In genomic region chr6:45532626-45533258, GRCh38 we compare ENCODE assay signal across 13 cellular contexts.
A peak's percentile ranks its signal among the peaks of the same experiment; 100 is the strongest.
DNase-seq lines count a peak whose midpoint lies in the region; ATAC-seq and TF ChIP-seq lines count a peak whose summit lies in the region.
"Had no signal": no experiment of that assay in that cellular context is flagged by ENCODE, and none has a peak within 500 bp of the region (broad histone marks: within the 10 kb centered on the region; RNA-seq: fewer than 3 reads in every experiment).

No MANE protein-coding gene starts in this region.

- TF ChIP-seq CTCF in choroid plexus epithelial cell (conservative IDR thresholded peaks at IDR 0.05; ENCODE audit: low read depth, low read length) = no peak
- no peak for TF ChIP-seq CTCF in lower lobe of right lung (IDR thresholded peaks at IDR 0.05)
- no peak for TF ChIP-seq CTCF in thoracic aorta (IDR thresholded peaks at IDR 0.05)

- no peaks in the 10 kb centered on the region for H3K4me1 ChIP-seq in lower lobe of right lung
- H3K4me1 ChIP-seq in thoracic aorta (ENCODE audit: control insufficient read depth in 1 of 2, low read depth in 2 of 2) = no peaks in the 10 kb centered on the region
- H3K4me1 ChIP-seq: pancreas had no signal

- H3K27ac ChIP-seq in lower lobe of right lung (peak overlapping the region; percentile 7), thoracic aorta (no peak overlapping the region)
- H3K27ac ChIP-seq: pancreas had no signal

- DNase-seq in NCI-H748 (lab: John Stamatoyannopoulos, UW; ENCODE audit: unreplicated experiment) = peak; percentile 50
- no peak for DNase-seq in NCI-H748 treated with DMSO at 0.1 percent for 48 hours (lab: John Stamatoyannopoulos, UW)
- peak; percentile 79 for DNase-seq in choroid plexus epithelial cell (ENCODE audit: low read depth)
- no peak for DNase-seq in lower lobe of right lung
- no peak for DNase-seq in thoracic aorta (ENCODE audit: low spot score)
- no peak for DNase-seq in occipital lobe (lab: John Stamatoyannopoulos, UW)
- no peak for DNase-seq in NCI-H510A (lab: John Stamatoyannopoulos, UW)
- DNase-seq: activated effector memory CD4-positive, alpha-beta T cell treated with anti-CD3 and anti-CD28 coated beads, Interleukin-2, amount 50 U/mL, for 16 hours; effector CD4-positive, alpha-beta T cell; NCI-H187; pancreas had no signal

- peak overlapping the region; percentile 3 for H3K4me3 ChIP-seq in choroid plexus epithelial cell (ENCODE audit: low read depth, low read length)
- H3K4me3 ChIP-seq in lower lobe of right lung = peak overlapping the region; percentile 35
- peak overlapping the region; percentile 18 for H3K4me3 ChIP-seq in thoracic aorta
- H3K4me3 ChIP-seq: pancreas had no signal

- peak; percentile 41 to 72 for ATAC-seq in lower lobe of right lung
- no peak for ATAC-seq in thoracic aorta (ENCODE audit: insufficient number of reproducible peaks, low FRiP score, low read depth)
- no peak for ATAC-seq in GM21723 (IDR thresholded peaks at IDR 0.05; ENCODE audit: unreplicated experiment)
- ATAC-seq: Panc1 had no signal

- intact Hi-C loops in lower lobe of right lung (cut with DNase I) = no loop called here

- no peaks in the 10 kb centered on the region for H3K27me3 ChIP-seq in lower lobe of right lung (ENCODE audit: low read depth)
- H3K27me3 ChIP-seq in thoracic aorta (replicated peaks; ENCODE audit: insufficient read depth) = no peaks in the 10 kb centered on the region
- H3K27me3 ChIP-seq: pancreas had no signal

- no peaks in the 10 kb centered on the region for H3K36me3 ChIP-seq in lower lobe of right lung
- H3K36me3 ChIP-seq in thoracic aorta = no peaks in the 10 kb centered on the region
- H3K36me3 ChIP-seq: pancreas had no signal

- H3K9me3 ChIP-seq in lower lobe of right lung = no peaks in the 10 kb centered on the region
- H3K9me3 ChIP-seq in thoracic aorta = no peaks in the 10 kb centered on the region
- H3K9me3 ChIP-seq: pancreas had no signal

Comparison
In these comparisons a context has a peak if more than half of its experiments do, and no peak if none do; other contexts are left out.
1. DNase-seq: peak in NCI-H748 (single experiment) and choroid plexus epithelial cell (single experiment); none in NCI-H748 treated with DMSO at 0.1 percent for 48 hours (single experiment), lower lobe of right lung (single experiment), thoracic aorta (single experiment), occipital lobe (single experiment) and NCI-H510A (single experiment).
2. ATAC-seq: peak in lower lobe of right lung (2 of 2); none in thoracic aorta (single experiment) and GM21723 (single experiment).
3. Peak in every context shown above with its lines, with median percentiles within 50 percentile points of each other: H3K4me3 ChIP-seq.